In the genomic region with DNA sequence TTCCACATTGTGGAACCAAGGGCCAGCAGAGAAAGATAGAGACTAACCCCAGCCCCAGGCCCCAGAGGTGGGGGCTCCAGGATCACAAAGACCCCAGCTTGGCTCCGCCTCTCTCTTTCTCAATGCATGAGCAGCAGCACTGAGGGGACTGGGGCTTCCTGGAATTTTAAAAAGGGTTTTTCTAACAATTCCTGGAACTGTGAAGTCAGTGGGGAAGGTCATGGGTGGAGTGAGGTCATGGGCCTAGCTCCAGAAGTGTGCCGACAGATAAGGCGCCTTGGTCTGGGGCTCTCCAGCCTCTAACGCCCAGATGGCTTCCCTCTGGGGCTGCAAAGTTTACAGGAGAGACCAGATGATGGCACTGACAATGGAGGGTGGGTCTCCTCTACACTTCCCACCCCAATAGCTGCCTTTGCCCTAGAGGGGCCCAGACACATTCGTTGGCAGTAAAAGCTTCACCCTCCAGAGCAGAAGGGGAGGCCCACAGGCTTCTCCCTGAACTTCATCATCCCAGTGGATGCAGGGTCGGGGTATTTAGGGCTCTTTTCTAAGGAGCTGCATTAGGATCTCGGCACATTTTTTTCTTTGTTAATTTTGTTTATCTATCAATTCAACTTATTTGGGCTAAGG, we compare ENCODE assay signal across 17 cellular contexts. TPM values are rescaled to one million over a fixed set of nuclear protein-coding genes. Genes with fewer than 3 reads are reported as not detected.
DNase-seq lines count a peak whose midpoint lies in the region; TF ChIP-seq lines count a peak whose summit lies in the region.
"Had no signal": no experiment of that assay in that cellular context is flagged by ENCODE, and none has a peak within 500 bp of the region (broad histone marks: within the 10 kb centered on the region; RNA-seq: fewer than 3 reads in every experiment).

No MANE protein-coding gene starts in this region.

- in situ Hi-C loops in brain microvascular endothelial cell (cut with HindIII; ENCODE audit: low pct_ligation_motif_present, low sequenced_read_pairs), result no loop called here

- no peak overlapping the region for H3K27ac ChIP-seq in coronary artery
- peak overlapping the region; percentile 66 for H3K27ac ChIP-seq in skeletal muscle tissue (ENCODE audit: low read depth, low read length)
- no peak overlapping the region for H3K27ac ChIP-seq in brain microvascular endothelial cell
- H3K27ac ChIP-seq: ovary had no signal

- H3K27me3 ChIP-seq in skeletal muscle tissue (ENCODE audit: control insufficient read depth in 3 of 3, insufficient read depth in 3 of 3, low read length in 3 of 3) (no peaks in the 10 kb centered on the region), brain microvascular endothelial cell (replicated peaks) (no peaks in the 10 kb centered on the region)
- H3K27me3 ChIP-seq: ovary had no signal

- no peak overlapping the region for H3K9ac ChIP-seq in skeletal muscle tissue (ENCODE audit: low read depth in 1 of 3, low read length in 3 of 3)

- no peak overlapping the region for H3K4me3 ChIP-seq in coronary artery
- H3K4me3 ChIP-seq in skeletal muscle tissue (ENCODE audit: low read length in 3 of 3), result no peak overlapping the region
- no peak overlapping the region for H3K4me3 ChIP-seq in brain microvascular endothelial cell (ENCODE audit: low read depth, low read length)
- H3K4me3 ChIP-seq: GM12878, ovary had no signal

- DNase-seq in HUDEP-2 (lab: John Stamatoyannopoulos, UW; ENCODE audit: unreplicated experiment in 76 of 76), result peak in 74 of 76 experiments; percentile 56 to 97 (median 88)
- peak; percentile 72 for DNase-seq in coronary artery (ENCODE audit: low spot score)
- DNase-seq in left kidney (ENCODE audit: low read depth, low spot score), result peak; percentile 24
- no peak for DNase-seq in activated T-cell treated with anti-CD3 and anti-CD28 coated beads, Interleukin-2, amount 50 U/mL, for 48 hours
- DNase-seq in brain microvascular endothelial cell, result no peak
- DNase-seq in NCI-H2227 (lab: John Stamatoyannopoulos, UW; ENCODE audit: unreplicated experiment), result no peak
- no peak for DNase-seq in SIG-M5 (lab: John Stamatoyannopoulos, UW)
- DNase-seq: activated CD4-positive, alpha-beta T cell treated with anti-CD3 and anti-CD28 coated beads for 1 hour; activated CD8-positive, alpha-beta memory T cell treated with anti-CD3 and anti-CD28 coated beads, Interleukin-2, amount 50 U/mL, for 48 hours; activated naive CD8-positive, alpha-beta T cell treated with anti-CD3 and anti-CD28 coated beads, Interleukin-2, amount 10 ng/mL, durations not matched to agents 7 days and 5 days; C1 segment of cervical spinal cord; cerebellar nuclear complex; NCI-H1092 treated with DMSO at 0.1 percent for 48 hours; NCI-H446 treated with DMSO at 0.1 percent for 48 hours; ovary had no signal

- no peaks in the 10 kb centered on the region for H3K36me3 ChIP-seq in skeletal muscle tissue (ENCODE audit: control insufficient read depth in 3 of 3, insufficient read depth in 3 of 3, low read length in 3 of 3)
- H3K36me3 ChIP-seq in brain microvascular endothelial cell (replicated peaks), result no peaks in the 10 kb centered on the region
- H3K36me3 ChIP-seq: ovary had no signal

- peaks cover 36 to 64% (median 47%) of the 10 kb centered on the region in 3 donors for H3K4me1 ChIP-seq in skeletal muscle tissue (ENCODE audit: control insufficient read depth in 3 of 3, insufficient read depth in 3 of 3, low read length in 3 of 3)

- H3K9me3 ChIP-seq in skeletal muscle tissue (ENCODE audit: control insufficient read depth in 3 of 3, low read length in 3 of 3), result no peaks in the 10 kb centered on the region
- H3K9me3 ChIP-seq: ovary had no signal

- TF ChIP-seq CTCF in coronary artery (IDR thresholded peaks at IDR 0.05), result no peak
- TF ChIP-seq CTCF in brain microvascular endothelial cell (IDR thresholded peaks at IDR 0.05; ENCODE audit: low read depth, low read length, missing control alignments), result no peak

RNA-seq across cellular contexts. Expression of gene CD93, which starts 46.9 kb away (rescaled TPM):
- total RNA-seq in skeletal muscle tissue, result 76.7 TPM

Comparison
In these comparisons a context has a peak if more than half of its experiments do, and no peak if none do; other contexts are left out.
1. DNase-seq: peak in HUDEP-2 (74 of 76), coronary artery (single experiment) and left kidney (single experiment); none in activated T-cell treated with anti-CD3 and anti-CD28 coated beads, Interleukin-2, amount 50 U/mL, for 48 hours (0 of 2), brain microvascular endothelial cell (single experiment), NCI-H2227 (single experiment) and SIG-M5 (single experiment).